Comparison of ENCODE assay signal across 14 cellular contexts in the genomic region with DNA sequence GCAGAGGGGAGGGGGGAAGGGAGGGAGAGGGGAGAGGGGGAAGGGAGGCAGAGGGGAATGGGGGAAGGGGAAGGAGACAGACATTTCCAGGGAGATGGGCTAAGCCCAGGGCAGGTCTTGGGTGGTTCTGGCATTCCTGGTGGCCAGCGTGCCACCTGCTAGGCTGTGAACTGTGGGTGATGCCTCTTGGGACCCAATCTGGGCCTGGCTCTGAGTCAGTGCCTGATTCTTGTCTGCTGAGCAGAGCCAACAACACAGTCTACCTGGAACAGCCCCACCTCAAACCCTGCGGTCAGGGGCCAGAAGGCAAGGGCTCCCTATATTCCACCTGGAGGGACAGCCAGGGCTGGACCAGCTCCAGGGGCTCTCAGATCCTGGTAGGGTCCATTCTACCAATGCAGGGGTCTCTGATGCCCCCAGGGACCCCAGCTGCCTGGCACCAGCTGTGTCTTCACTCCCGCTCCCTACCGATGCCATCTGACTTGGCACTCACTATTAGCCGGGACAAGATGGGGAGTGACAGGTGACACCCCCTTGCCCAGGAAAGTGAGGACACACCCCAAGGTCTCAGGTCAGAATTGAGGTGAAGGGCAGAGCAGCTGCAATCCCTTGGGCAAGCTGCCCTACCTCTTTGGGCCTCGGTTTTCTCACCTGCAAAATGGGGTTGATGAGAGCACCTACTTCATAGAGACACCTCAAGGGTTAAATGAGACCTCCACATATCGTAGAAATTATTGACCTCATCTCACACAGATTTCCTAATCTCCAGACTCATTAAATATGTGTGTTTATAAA.
DNase-seq lines count a peak whose midpoint lies in the region; ATAC-seq and TF ChIP-seq lines count a peak whose summit lies in the region.
"Had no signal": no experiment of that assay in that cellular context is flagged by ENCODE, and none has a peak within 500 bp of the region (broad histone marks: within the 10 kb centered on the region; RNA-seq: fewer than 3 reads in every experiment).

No MANE protein-coding gene starts in this region.

- H3K27me3 ChIP-seq in mammary epithelial cell (ENCODE audit: insufficient read depth, low read length): no peaks in the 10 kb centered on the region
- H3K27me3 ChIP-seq: left lung had no signal

- in situ Hi-C loops in mammary epithelial cell (cut with MboI; ENCODE audit: low sequenced_read_pairs in 2 of 2): no loop called here

- DNase-seq in DMS53 (lab: John Stamatoyannopoulos, UW) (peak; percentile 15), DMS53 treated with DMSO at 0.1 percent for 48 hours (lab: John Stamatoyannopoulos, UW; ENCODE audit: unreplicated experiment) (no peak), NCI-H2196 (lab: John Stamatoyannopoulos, UW; ENCODE audit: unreplicated experiment) (peak; percentile 57), mammary epithelial cell (peak; percentile 64), renal cortical epithelial cell (ENCODE audit: low read depth) (peak; percentile 15), NCI-H1092 treated with DMSO at 0.1 percent for 48 hours (lab: John Stamatoyannopoulos, UW) (no peak)
- DNase-seq: 8988T; left lung; naive B cell; NCI-H748 treated with DMSO at 0.1 percent for 48 hours; Right ventricle myocardium superior; stimulated activated CD4-positive, alpha-beta T cell treated with anti-CD3 and anti-CD28 coated beads, Interleukin-1b, Interleukin-23, amount 100 ng/mL, for 48 hours had no signal

- H3K36me3 ChIP-seq in mammary epithelial cell (ENCODE audit: insufficient read depth, low read length): no peaks in the 10 kb centered on the region
- H3K36me3 ChIP-seq: left lung had no signal

- peaks cover 40% of the 10 kb centered on the region for H3K4me1 ChIP-seq in mammary epithelial cell (ENCODE audit: insufficient read depth, low read length)

- no peak overlapping the region for H3K4me2 ChIP-seq in mammary epithelial cell (ENCODE audit: insufficient read depth, low read depth, low read length)

- dilution Hi-C loops in mammary epithelial cell (cut with HindIII; ENCODE audit: low sequenced_read_pairs): no loop called here

- H3K27ac ChIP-seq in mammary epithelial cell (ENCODE audit: insufficient read depth, low read depth, low read length): no peak overlapping the region
- H3K27ac ChIP-seq: left lung had no signal

- no peak overlapping the region for H2AFZ ChIP-seq in mammary epithelial cell (ENCODE audit: low read depth, low read length)

- TF ChIP-seq CTCF in mammary epithelial cell (conservative IDR thresholded peaks at IDR 0.05 in 1 of 2, IDR thresholded peaks at IDR 0.05 in 1 of 2; ENCODE audit: extremely low read depth in 1 of 2, insufficient read depth in 1 of 2, low read depth in 1 of 2, low read length in 2 of 2): no peak

- CTCF ChIA-PET in mammary epithelial cell (lab: Charles Lee; ENCODE audit: low non-redundant PET): no interaction called here

- WGBS in mammary epithelial cell (ENCODE audit: low coverage, missing lambda C conversion rate): 54% methylated on average over 6 of the region's 7 CpGs

- H3K9me3 ChIP-seq in mammary epithelial cell (replicated peaks; ENCODE audit: insufficient read depth, low read length): no peaks in the 10 kb centered on the region
- H3K9me3 ChIP-seq: left lung had no signal

- H3K9ac ChIP-seq in mammary epithelial cell (ENCODE audit: insufficient read depth, low read length): no peak overlapping the region

- no TSS peak for BruUV-seq in mammary epithelial cell (replicated peaks; lab: Mats Ljungman, UMichigan)

- ATAC-seq in HG03342 (IDR thresholded peaks at IDR 0.05; ENCODE audit: unreplicated experiment) (no peak), GM21390 (IDR thresholded peaks at IDR 0.05; ENCODE audit: unreplicated experiment) (no peak)
- ATAC-seq: left lung had no signal

- no peaks in the 10 kb centered on the region for H4K20me1 ChIP-seq in mammary epithelial cell (ENCODE audit: insufficient read depth, low read length)

- H3K79me2 ChIP-seq in mammary epithelial cell (ENCODE audit: insufficient read depth, low read length): no peaks in the 10 kb centered on the region

- H3K4me3 ChIP-seq in mammary epithelial cell (replicated peaks in 1 of 3; ENCODE audit: insufficient read depth in 1 of 3, low read depth in 2 of 3, low read length in 3 of 3): no peak overlapping the region
- H3K4me3 ChIP-seq: left lung had no signal

- intact Hi-C loops in mammary epithelial cell (cut with micrococcal nuclease): no loop called here

Comparison
In these comparisons a context has a peak if more than half of its experiments do, and no peak if none do; other contexts are left out.
1. DNase-seq: peak in DMS53 (single experiment), NCI-H2196 (single experiment), mammary epithelial cell (single experiment) and renal cortical epithelial cell (single experiment); none in DMS53 treated with DMSO at 0.1 percent for 48 hours (single experiment) and NCI-H1092 treated with DMSO at 0.1 percent for 48 hours (single experiment).